ENCODE assay signal across 8 cellular contexts in genomic region chr13:20174656-20175405, GRCh38. TPM values are rescaled to one million over a fixed set of nuclear protein-coding genes. Genes with fewer than 3 reads are reported as not detected.
A peak's percentile ranks its signal among the peaks of the same experiment; 100 is the strongest.
DNase-seq lines count a peak whose midpoint lies in the region; ATAC-seq and TF ChIP-seq lines count a peak whose summit lies in the region.

No MANE protein-coding gene starts in this region.

- DNase-seq in COLO668 (lab: John Stamatoyannopoulos, UW; ENCODE audit: unreplicated experiment): peak; percentile 86
- peak; percentile 83 for DNase-seq in T1000 (lab: John Stamatoyannopoulos, UW)
- peak; percentile 97 for DNase-seq in MCF 10A (ENCODE audit: unreplicated experiment)
- peak; percentile 76 for DNase-seq in mesendoderm
- DNase-seq in stimulated activated naive B cell treated with anti-CD40 and anti-IgM and Interleukin-4, amounts not matched to agents 10 μg/mL and 1 μg/mL and 100 μg/mL, for 72 hours: peak; percentile 68
- DNase-seq in spleen: no peak

- no TSS peak for BruUV-seq in MCF 10A (replicated peaks; lab: Mats Ljungman, UMichigan)

- no peak overlapping the region for H4K5ac ChIP-seq in mesendoderm (ENCODE audit: low read length)

- H3K36me3 ChIP-seq in mesendoderm (ENCODE audit: control insufficient read depth, insufficient read depth, low read length) (no peaks in the 10 kb centered on the region), spleen (no peaks in the 10 kb centered on the region)

- no peak overlapping the region for H2BK15ac ChIP-seq in mesendoderm (replicated peaks; ENCODE audit: low read depth)

- peak overlapping the region; percentile 19 for H3K23ac ChIP-seq in mesendoderm (ENCODE audit: low read length)

- peaks cover 23% of the 10 kb centered on the region for H3K4me1 Mint-ChIP-seq in MCF 10A (ENCODE audit: insufficient read depth, unreplicated experiment)
- peaks cover 13 to 28% of the 10 kb centered on the region in 2 donors for H3K4me1 Mint-ChIP-seq in stimulated activated naive B cell treated with anti-CD40 and anti-IgM and Interleukin-4, amounts not matched to agents 10 μg/mL and 1 μg/mL and 100 μg/mL, for 72 hours

- H3K79me2 ChIP-seq in mesendoderm (ENCODE audit: control insufficient read depth, insufficient read depth, low read length): no peaks in the 10 kb centered on the region

- H3K4me1 ChIP-seq in mesendoderm (ENCODE audit: control insufficient read depth, low read depth, low read length) (no peaks in the 10 kb centered on the region), spleen (peaks cover 0 to 11% (median 4%) of the 10 kb centered on the region in 6 donors)

- no peak for TF ChIP-seq POLR2A in spleen (IDR thresholded peaks at IDR 0.05)

- no peak overlapping the region for H3K27ac ChIP-seq in mesendoderm (ENCODE audit: low read depth, low read length)
- no peak overlapping the region for H3K27ac ChIP-seq in spleen

- H3K9me3 Mint-ChIP-seq in MCF 10A (ENCODE audit: unreplicated experiment): no peaks in the 10 kb centered on the region
- peaks cover 0 to 1% of the 10 kb centered on the region in 2 donors for H3K9me3 Mint-ChIP-seq in stimulated activated naive B cell treated with anti-CD40 and anti-IgM and Interleukin-4, amounts not matched to agents 10 μg/mL and 1 μg/mL and 100 μg/mL, for 72 hours

- intact Hi-C loops in MCF 10A (cut with micrococcal nuclease): no loop called here
- intact Hi-C loops in spleen (cut with DNase I; ENCODE audit: low total_unique reads): no loop called here

- H3K27ac Mint-ChIP-seq in MCF 10A (ENCODE audit: low read depth, unreplicated experiment): peak overlapping the region; percentile 92
- peak overlapping the region; percentile 27 for H3K27ac Mint-ChIP-seq in stimulated activated naive B cell treated with anti-CD40 and anti-IgM and Interleukin-4, amounts not matched to agents 10 μg/mL and 1 μg/mL and 100 μg/mL, for 72 hours

- H2AK5ac ChIP-seq in mesendoderm (ENCODE audit: low read length): no peak overlapping the region

- H3K56ac ChIP-seq in mesendoderm (ENCODE audit: low read length): no peak overlapping the region

- no peak overlapping the region for H3K4me3 ChIP-seq in mesendoderm (ENCODE audit: low read length)
- H3K4me3 ChIP-seq in spleen: peak overlapping the region in 1 of 8 donors; percentile 1

- H2BK120ac ChIP-seq in mesendoderm (ENCODE audit: low read depth, low read length): no peak overlapping the region

- no peaks in the 10 kb centered on the region for H3K27me3 ChIP-seq in mesendoderm (ENCODE audit: insufficient read depth, low read length, poor library complexity)
- peaks cover 3 to 78% (median 37%) of the 10 kb centered on the region in 7 donors for H3K27me3 ChIP-seq in spleen (replicated peaks in 1 of 7)

- no peak overlapping the region for H3K4me2 ChIP-seq in mesendoderm (ENCODE audit: low read length)

- no CpG with 5 or more reads among the region's 22 CpGs for WGBS in mesendoderm (ENCODE audit: extremely low coverage, insufficient coverage, low lambda C conversion rate)
- 38 to 45% (median 41%) methylated on average over 22 of the region's 22 CpGs for WGBS in spleen, 5 donors

- ATAC-seq in GM19468 (IDR thresholded peaks at IDR 0.05; ENCODE audit: extremely low read depth, unreplicated experiment) (peak; percentile 83), HG03520 (IDR thresholded peaks at IDR 0.05; ENCODE audit: unreplicated experiment) (peak; percentile 95)
- peak; percentile 96 to 98 for ATAC-seq in stimulated activated naive B cell treated with anti-CD40 and anti-IgM and Interleukin-4, amounts not matched to agents 10 μg/mL and 1 μg/mL and 100 μg/mL, for 72 hours (replicated peaks)

- H3K9ac ChIP-seq in mesendoderm (ENCODE audit: low read length): no peak overlapping the region

- H4K8ac ChIP-seq in mesendoderm (ENCODE audit: low read depth, low read length): no peak overlapping the region

- H3K27me3 Mint-ChIP-seq in MCF 10A (ENCODE audit: insufficient read depth, unreplicated experiment): no peaks in the 10 kb centered on the region
- peaks cover 75 to 80% of the 10 kb centered on the region in 2 donors for H3K27me3 Mint-ChIP-seq in stimulated activated naive B cell treated with anti-CD40 and anti-IgM and Interleukin-4, amounts not matched to agents 10 μg/mL and 1 μg/mL and 100 μg/mL, for 72 hours

- H3K36me3 Mint-ChIP-seq in MCF 10A (ENCODE audit: insufficient read depth, unreplicated experiment): no peaks in the 10 kb centered on the region
- H3K36me3 Mint-ChIP-seq in stimulated activated naive B cell treated with anti-CD40 and anti-IgM and Interleukin-4, amounts not matched to agents 10 μg/mL and 1 μg/mL and 100 μg/mL, for 72 hours: no peaks in the 10 kb centered on the region

- CTCF ChIA-PET in MCF 10A (lab: Yijun Ruan, JAX): interaction anchor here (0.6 to 2.6 kb wide), 5 partner anchors 11 to 819 kb away, joined by 3 to 11 read pairs (median 3); no protein-coding TSS in a partner anchor

- no peak overlapping the region for H2BK5ac ChIP-seq in mesendoderm (ENCODE audit: low read length)

- H3K9me3 ChIP-seq in spleen: no peaks in the 10 kb centered on the region

- H3K79me1 ChIP-seq in mesendoderm (ENCODE audit: low read length): no peaks in the 10 kb centered on the region

- H3K18ac ChIP-seq in mesendoderm (ENCODE audit: low read length): no peak overlapping the region

- H3K4ac ChIP-seq in mesendoderm (ENCODE audit: low read depth, low read length): no peak overlapping the region

- POLR2A ChIA-PET in MCF 10A (lab: Yijun Ruan, JAX): interaction anchor here (0.5 to 2.2 kb wide), 6 partner anchors 11 to 727 kb away, joined by 3 to 5 read pairs (median 4); partner anchors contain the start of genes XPO4 and ZMYM5

- TF ChIP-seq CTCF in MCF 10A (IDR thresholded peaks at IDR 0.05; ENCODE audit: unreplicated experiment) (no peak), spleen (IDR thresholded peaks at IDR 0.05 in 8 of 11, conservative IDR thresholded peaks at IDR 0.05 in 3 of 11) (no peak)

- peak overlapping the region; percentile 62 for H3K4me3 Mint-ChIP-seq in MCF 10A (ENCODE audit: unreplicated experiment)
- H3K4me3 Mint-ChIP-seq in stimulated activated naive B cell treated with anti-CD40 and anti-IgM and Interleukin-4, amounts not matched to agents 10 μg/mL and 1 μg/mL and 100 μg/mL, for 72 hours: peak overlapping the region in 1 of 2 donors; percentile 2

RNA-seq across cellular contexts. Expression of gene GJA3, which starts 14.0 kb away (rescaled TPM):
- total RNA-seq in MCF 10A (2022) (3.0 and 4.7 TPM in 2 replicates), spleen (under 1 TPM; 0.12 to 0.43 (median 0.26) TPM)
- polyA plus RNA-seq in mesendoderm (2013, experiment 1 of 2): 0.14 TPM
- 0.18 TPM for polyA plus RNA-seq in mesendoderm (2013, experiment 2 of 2)
- polyA plus RNA-seq in spleen: under 1 TPM; 0.15 to 0.26 (median 0.24) TPM

RNA-seq across cellular contexts. Expression of gene GJB2, which starts 17.9 kb away (rescaled TPM):
- total RNA-seq in MCF 10A (2022) (12.9 and 15.5 TPM in 2 replicates), spleen (under 1 TPM in 3 of 7 donors, not detected in 4; 0.14 to 0.77 (median 0.16) TPM)
- polyA plus RNA-seq in mesendoderm (2013, experiment 1 of 2): 0.08 TPM
- 0.08 TPM for polyA plus RNA-seq in mesendoderm (2013, experiment 2 of 2)
- under 1 TPM; 0.23 to 0.64 (median 0.24) TPM for polyA plus RNA-seq in spleen

RNA-seq across cellular contexts. Expression of gene GJB6, which starts 57.3 kb away (rescaled TPM):
- total RNA-seq in MCF 10A (2022) (not detected in 2 replicates), spleen (1 to 10 TPM in 2 of 7 donors, under 1 TPM in 2, not detected in 3; 0.28 to 2.5 (median 0.78) TPM)
- polyA plus RNA-seq in mesendoderm (2013, experiment 1 of 2): 0.07 TPM
- 0.08 TPM for polyA plus RNA-seq in mesendoderm (2013, experiment 2 of 2)
- under 1 TPM; 0.17 to 0.30 (median 0.22) TPM for polyA plus RNA-seq in spleen
